ENCODE assay signal across 1 cellular context in the genomic region with DNA sequence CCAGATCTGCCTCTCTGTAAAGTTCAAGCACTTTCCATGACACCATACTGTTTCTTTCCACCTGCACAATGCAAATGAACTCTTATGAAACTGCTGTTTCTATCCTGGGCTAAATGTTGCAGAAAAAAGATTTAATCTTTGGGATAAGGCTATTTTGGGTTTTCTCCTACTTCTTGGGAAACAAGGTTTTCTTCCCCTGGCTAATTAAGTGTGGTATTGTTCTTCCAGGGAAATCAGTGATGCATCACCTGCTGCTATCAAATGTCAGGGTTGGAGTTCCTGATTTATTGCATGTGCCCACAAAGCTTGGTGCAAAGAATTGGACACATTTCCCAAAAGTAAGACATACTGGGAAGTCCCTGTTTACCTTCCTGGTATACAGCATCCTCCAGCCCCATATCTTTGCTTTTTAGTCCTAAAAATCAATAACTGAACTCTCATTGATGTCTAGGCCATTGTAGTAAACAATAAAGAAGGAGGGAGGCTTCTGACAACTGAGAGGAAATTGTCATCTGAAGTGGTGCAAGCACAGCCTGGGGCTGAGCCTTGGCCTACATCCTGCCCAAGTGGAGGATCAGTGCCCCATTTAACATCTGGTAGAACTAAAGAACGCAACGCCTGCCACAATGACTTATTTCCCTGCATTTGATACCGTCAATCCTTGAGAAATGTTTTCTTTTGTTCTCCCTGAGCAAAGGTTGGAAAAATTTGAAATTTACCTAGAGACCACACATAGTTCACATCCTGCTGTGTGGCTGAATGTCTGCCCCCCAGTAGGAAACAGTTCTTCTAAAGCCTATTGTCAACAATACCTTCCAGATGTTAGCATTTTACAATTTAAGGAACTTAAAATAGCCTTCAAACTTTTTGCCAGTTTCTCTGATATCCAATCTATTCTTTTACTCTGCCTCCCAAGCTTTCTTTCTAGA.
TF ChIP-seq lines count a peak whose summit lies in the region.

No MANE protein-coding gene starts in this region.

TF ChIP-seq in H1, 55 proteins besides CTCF, POLR2A, EP300 and RAD21:
- no peak for TF ChIP-seq TAF7 (optimal IDR thresholded peaks at IDR 0.05; ENCODE audit: borderline replicate concordance, low read depth, low read length)
- TF ChIP-seq BCL11A (IDR thresholded peaks at IDR 0.05; ENCODE audit: low read depth in 2 of 2, low read length in 2 of 2) = no peak
- no peak for TF ChIP-seq RXRA (IDR thresholded peaks at IDR 0.05; ENCODE audit: insufficient read depth, low read depth, low read length)
- TF ChIP-seq HDAC2 (IDR thresholded peaks at IDR 0.05; ENCODE audit: borderline replicate concordance in 1 of 2, low read depth in 2 of 2, low read length in 2 of 2) = no peak
- no peak for TF ChIP-seq BRCA1 (IDR thresholded peaks at IDR 0.05; ENCODE audit: low read depth, low read length)
- no peak for TF ChIP-seq POLR2AphosphoS5 (IDR thresholded peaks at IDR 0.05; ENCODE audit: low read depth, low read length)
- no peak for TF ChIP-seq HDAC6 (IDR thresholded peaks at IDR 0.05; ENCODE audit: low read depth, low read length)
- TF ChIP-seq, protein P1, sequence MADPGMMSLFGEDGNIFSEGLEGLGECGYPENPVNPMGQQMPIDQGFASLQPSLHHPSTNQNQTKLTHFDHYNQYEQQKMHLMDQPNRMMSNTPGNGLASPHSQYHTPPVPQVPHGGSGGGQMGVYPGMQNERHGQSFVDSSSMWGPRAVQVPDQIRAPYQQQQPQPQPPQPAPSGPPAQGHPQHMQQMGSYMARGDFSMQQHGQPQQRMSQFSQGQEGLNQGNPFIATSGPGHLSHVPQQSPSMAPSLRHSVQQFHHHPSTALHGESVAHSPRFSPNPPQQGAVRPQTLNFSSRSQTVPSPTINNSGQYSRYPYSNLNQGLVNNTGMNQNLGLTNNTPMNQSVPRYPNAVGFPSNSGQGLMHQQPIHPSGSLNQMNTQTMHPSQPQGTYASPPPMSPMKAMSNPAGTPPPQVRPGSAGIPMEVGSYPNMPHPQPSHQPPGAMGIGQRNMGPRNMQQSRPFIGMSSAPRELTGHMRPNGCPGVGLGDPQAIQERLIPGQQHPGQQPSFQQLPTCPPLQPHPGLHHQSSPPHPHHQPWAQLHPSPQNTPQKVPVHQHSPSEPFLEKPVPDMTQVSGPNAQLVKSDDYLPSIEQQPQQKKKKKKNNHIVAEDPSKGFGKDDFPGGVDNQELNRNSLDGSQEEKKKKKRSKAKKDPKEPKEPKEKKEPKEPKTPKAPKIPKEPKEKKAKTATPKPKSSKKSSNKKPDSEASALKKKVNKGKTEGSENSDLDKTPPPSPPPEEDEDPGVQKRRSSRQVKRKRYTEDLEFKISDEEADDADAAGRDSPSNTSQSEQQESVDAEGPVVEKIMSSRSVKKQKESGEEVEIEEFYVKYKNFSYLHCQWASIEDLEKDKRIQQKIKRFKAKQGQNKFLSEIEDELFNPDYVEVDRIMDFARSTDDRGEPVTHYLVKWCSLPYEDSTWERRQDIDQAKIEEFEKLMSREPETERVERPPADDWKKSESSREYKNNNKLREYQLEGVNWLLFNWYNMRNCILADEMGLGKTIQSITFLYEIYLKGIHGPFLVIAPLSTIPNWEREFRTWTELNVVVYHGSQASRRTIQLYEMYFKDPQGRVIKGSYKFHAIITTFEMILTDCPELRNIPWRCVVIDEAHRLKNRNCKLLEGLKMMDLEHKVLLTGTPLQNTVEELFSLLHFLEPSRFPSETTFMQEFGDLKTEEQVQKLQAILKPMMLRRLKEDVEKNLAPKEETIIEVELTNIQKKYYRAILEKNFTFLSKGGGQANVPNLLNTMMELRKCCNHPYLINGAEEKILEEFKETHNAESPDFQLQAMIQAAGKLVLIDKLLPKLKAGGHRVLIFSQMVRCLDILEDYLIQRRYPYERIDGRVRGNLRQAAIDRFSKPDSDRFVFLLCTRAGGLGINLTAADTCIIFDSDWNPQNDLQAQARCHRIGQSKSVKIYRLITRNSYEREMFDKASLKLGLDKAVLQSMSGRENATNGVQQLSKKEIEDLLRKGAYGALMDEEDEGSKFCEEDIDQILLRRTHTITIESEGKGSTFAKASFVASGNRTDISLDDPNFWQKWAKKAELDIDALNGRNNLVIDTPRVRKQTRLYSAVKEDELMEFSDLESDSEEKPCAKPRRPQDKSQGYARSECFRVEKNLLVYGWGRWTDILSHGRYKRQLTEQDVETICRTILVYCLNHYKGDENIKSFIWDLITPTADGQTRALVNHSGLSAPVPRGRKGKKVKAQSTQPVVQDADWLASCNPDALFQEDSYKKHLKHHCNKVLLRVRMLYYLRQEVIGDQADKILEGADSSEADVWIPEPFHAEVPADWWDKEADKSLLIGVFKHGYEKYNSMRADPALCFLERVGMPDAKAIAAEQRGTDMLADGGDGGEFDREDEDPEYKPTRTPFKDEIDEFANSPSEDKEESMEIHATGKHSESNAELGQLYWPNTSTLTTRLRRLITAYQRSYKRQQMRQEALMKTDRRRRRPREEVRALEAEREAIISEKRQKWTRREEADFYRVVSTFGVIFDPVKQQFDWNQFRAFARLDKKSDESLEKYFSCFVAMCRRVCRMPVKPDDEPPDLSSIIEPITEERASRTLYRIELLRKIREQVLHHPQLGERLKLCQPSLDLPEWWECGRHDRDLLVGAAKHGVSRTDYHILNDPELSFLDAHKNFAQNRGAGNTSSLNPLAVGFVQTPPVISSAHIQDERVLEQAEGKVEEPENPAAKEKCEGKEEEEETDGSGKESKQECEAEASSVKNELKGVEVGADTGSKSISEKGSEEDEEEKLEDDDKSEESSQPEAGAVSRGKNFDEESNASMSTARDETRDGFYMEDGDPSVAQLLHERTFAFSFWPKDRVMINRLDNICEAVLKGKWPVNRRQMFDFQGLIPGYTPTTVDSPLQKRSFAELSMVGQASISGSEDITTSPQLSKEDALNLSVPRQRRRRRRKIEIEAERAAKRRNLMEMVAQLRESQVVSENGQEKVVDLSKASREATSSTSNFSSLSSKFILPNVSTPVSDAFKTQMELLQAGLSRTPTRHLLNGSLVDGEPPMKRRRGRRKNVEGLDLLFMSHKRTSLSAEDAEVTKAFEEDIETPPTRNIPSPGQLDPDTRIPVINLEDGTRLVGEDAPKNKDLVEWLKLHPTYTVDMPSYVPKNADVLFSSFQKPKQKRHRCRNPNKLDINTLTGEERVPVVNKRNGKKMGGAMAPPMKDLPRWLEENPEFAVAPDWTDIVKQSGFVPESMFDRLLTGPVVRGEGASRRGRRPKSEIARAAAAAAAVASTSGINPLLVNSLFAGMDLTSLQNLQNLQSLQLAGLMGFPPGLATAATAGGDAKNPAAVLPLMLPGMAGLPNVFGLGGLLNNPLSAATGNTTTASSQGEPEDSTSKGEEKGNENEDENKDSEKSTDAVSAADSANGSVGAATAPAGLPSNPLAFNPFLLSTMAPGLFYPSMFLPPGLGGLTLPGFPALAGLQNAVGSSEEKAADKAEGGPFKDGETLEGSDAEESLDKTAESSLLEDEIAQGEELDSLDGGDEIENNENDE (IDR thresholded peaks at IDR 0.05; ENCODE audit: insufficient replicate concordance, low read length) = no peak
- TF ChIP-seq TEAD4 (IDR thresholded peaks at IDR 0.05; ENCODE audit: low read depth, low read length) = no peak
